Comparison of ENCODE assay signal across 1 cellular context in genomic region chr9:133946840-133947486, GRCh38.
TF ChIP-seq lines count a peak whose summit lies in the region.

No MANE protein-coding gene starts in this region.

TF ChIP-seq in GM12878, 131 proteins besides CTCF, POLR2A, EP300 and RAD21:
- TF ChIP-seq KDM1A (IDR thresholded peaks at IDR 0.05; ENCODE audit: borderline replicate concordance), result no peak
- TF ChIP-seq ZNF24 (IDR thresholded peaks at IDR 0.05), result peak; percentile 95
- no peak for TF ChIP-seq BRCA1 (IDR thresholded peaks at IDR 0.05; ENCODE audit: low read depth, low read length)
